9 cellular contexts compared by ENCODE assay signal in the genomic region with DNA sequence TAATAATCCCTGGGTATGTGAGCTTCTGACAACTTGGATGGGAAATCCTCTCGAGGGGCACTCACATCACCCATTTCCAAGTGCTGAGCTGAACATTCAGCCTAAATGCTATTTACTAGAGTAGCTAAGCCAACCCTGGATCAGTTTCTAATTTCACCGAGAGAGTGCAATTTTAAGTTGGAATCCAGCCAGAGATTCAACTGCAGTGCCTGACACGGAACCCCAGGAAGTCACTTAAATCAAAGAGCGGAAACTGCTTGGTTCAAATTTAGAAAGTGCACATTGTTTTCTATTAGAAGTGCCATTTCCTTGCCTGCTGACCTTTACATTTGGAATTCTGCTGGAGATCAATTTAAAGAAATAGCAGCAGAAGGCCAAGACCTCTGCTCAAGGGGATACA.
A peak's percentile ranks its signal among the peaks of the same experiment; 100 is the strongest.
DNase-seq lines count a peak whose midpoint lies in the region; ATAC-seq lines count a peak whose summit lies in the region.
"Had no signal": no experiment of that assay in that cellular context is flagged by ENCODE, and none has a peak within 500 bp of the region (broad histone marks: within the 10 kb centered on the region; RNA-seq: fewer than 3 reads in every experiment).

No MANE protein-coding gene starts in this region.

- no peak overlapping the region for H3K9ac ChIP-seq in endocrine pancreas (ENCODE audit: control insufficient read depth, insufficient read depth, low read length)

- H3K4me1 ChIP-seq in endocrine pancreas (ENCODE audit: control insufficient read depth, insufficient read depth, low read length), result no peaks in the 10 kb centered on the region

- no peaks in the 10 kb centered on the region for H3K36me3 ChIP-seq in endocrine pancreas (ENCODE audit: control insufficient read depth, insufficient read depth, low read length)

- DNase-seq in HCEC 1CT (peak; percentile 29), NCI-H345 (lab: John Stamatoyannopoulos, UW) (peak; percentile 93), smooth muscle cell of the brain vasculature (ENCODE audit: low read depth, low spot score) (peak; percentile 71)
- DNase-seq: psoas muscle had no signal

- ATAC-seq in HG03457 (IDR thresholded peaks at IDR 0.05; ENCODE audit: unreplicated experiment) (no peak), GM18858 (IDR thresholded peaks at IDR 0.05; ENCODE audit: unreplicated experiment) (no peak), GM19035 (IDR thresholded peaks at IDR 0.05; ENCODE audit: unreplicated experiment) (no peak)
- ATAC-seq: activated T-helper 17 cell treated with anti-CD3 and anti-CD28 coated beads, Interleukin-2, amount 50 U/mL, for 72 hours had no signal

- peak overlapping the region; percentile 25 for H3K4me3 ChIP-seq in endocrine pancreas (ENCODE audit: control insufficient read depth, insufficient read depth, low read length)

- no peaks in the 10 kb centered on the region for H3K9me3 ChIP-seq in endocrine pancreas (ENCODE audit: control insufficient read depth, low read length)
- H3K9me3 ChIP-seq: psoas muscle had no signal

- H3K27me3 ChIP-seq in endocrine pancreas (ENCODE audit: control insufficient read depth, insufficient read depth, low read length), result no peaks in the 10 kb centered on the region

Comparison
In these comparisons a context has a peak if more than half of its experiments do, and no peak if none do; other contexts are left out.
1. DNase-seq: peak in every context shown above with its lines; median percentile 93 in NCI-H345; 71 in smooth muscle cell of the brain vasculature; 29 in HCEC 1CT.